2 cellular contexts compared by ENCODE assay signal in the genomic region with DNA sequence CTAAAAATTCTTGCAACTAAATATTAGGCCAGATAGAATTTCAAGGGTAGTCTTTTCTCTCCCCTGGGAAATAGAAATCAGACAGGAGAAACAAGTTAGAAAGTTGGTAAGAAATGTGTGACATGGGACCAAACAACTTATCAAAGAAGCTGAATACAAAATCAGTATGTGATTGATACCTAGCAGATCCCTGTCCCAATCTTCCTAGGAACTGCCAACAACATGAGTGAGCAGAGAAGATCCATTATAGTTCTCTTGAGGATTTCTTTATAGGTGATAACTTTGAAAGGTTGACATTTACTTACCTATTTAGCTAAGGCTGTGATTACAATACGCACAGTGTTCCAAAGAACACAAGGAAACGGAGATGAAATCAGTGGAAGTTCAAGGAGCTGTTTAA.
TF ChIP-seq lines count a peak whose summit lies in the region.

No MANE protein-coding gene starts in this region.

TF ChIP-seq in GM12878, 131 proteins besides CTCF, POLR2A, EP300 and RAD21:
- TF ChIP-seq STAT1 (conservative IDR thresholded peaks at IDR 0.05) (no peak), IKZF1 (conservative IDR thresholded peaks at IDR 0.05) (no peak), ZNF24 (IDR thresholded peaks at IDR 0.05) (no peak), ZNF274 (IDR thresholded peaks at IDR 0.05; ENCODE audit: insufficient read depth, insufficient read length) (no peak), SMC3 (IDR thresholded peaks at IDR 0.05; ENCODE audit: borderline replicate concordance, low read length) (no peak), RBBP5 (conservative IDR thresholded peaks at IDR 0.05) (no peak), ESRRA (IDR thresholded peaks at IDR 0.05; ENCODE audit: low read length) (no peak), TARDBP (IDR thresholded peaks at IDR 0.05; ENCODE audit: borderline replicate concordance) (no peak), NR2C2 (IDR thresholded peaks at IDR 0.05; ENCODE audit: borderline replicate concordance, control insufficient read depth, insufficient read length, low read depth) (no peak), BRCA1 (IDR thresholded peaks at IDR 0.05; ENCODE audit: low read depth, low read length) (no peak), SIX5 (IDR thresholded peaks at IDR 0.05; ENCODE audit: low read depth, low read length, severe bottlenecking) (no peak)
- TF ChIP-seq, protein P1, sequence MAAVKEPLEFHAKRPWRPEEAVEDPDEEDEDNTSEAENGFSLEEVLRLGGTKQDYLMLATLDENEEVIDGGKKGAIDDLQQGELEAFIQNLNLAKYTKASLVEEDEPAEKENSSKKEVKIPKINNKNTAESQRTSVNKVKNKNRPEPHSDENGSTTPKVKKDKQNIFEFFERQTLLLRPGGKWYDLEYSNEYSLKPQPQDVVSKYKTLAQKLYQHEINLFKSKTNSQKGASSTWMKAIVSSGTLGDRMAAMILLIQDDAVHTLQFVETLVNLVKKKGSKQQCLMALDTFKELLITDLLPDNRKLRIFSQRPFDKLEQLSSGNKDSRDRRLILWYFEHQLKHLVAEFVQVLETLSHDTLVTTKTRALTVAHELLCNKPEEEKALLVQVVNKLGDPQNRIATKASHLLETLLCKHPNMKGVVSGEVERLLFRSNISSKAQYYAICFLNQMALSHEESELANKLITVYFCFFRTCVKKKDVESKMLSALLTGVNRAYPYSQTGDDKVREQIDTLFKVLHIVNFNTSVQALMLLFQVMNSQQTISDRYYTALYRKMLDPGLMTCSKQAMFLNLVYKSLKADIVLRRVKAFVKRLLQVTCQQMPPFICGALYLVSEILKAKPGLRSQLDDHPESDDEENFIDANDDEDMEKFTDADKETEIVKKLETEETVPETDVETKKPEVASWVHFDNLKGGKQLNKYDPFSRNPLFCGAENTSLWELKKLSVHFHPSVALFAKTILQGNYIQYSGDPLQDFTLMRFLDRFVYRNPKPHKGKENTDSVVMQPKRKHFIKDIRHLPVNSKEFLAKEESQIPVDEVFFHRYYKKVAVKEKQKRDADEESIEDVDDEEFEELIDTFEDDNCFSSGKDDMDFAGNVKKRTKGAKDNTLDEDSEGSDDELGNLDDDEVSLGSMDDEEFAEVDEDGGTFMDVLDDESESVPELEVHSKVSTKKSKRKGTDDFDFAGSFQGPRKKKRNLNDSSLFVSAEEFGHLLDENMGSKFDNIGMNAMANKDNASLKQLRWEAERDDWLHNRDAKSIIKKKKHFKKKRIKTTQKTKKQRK (IDR thresholded peaks at IDR 0.05; ENCODE audit: low read depth, low read length) = no peak

TF ChIP-seq in neural cell, 6 proteins besides CTCF, POLR2A, EP300 and RAD21:
- TF ChIP-seq MXI1 (conservative IDR thresholded peaks at IDR 0.05; ENCODE audit: poor library complexity, severe bottlenecking) (peak; percentile 19), POLR2AphosphoS5 (IDR thresholded peaks at IDR 0.05) (peak; percentile 96), SMC3 (conservative IDR thresholded peaks at IDR 0.05; ENCODE audit: poor library complexity) (no peak)
